29 cellular contexts compared by ENCODE assay signal in genomic region chr15:99082798-99083197, GRCh38.
"Had no signal": no experiment of that assay in that cellular context is flagged by ENCODE, and none has a peak within 500 bp of the region (broad histone marks: within the 10 kb centered on the region; RNA-seq: fewer than 3 reads in every experiment).

No MANE protein-coding gene starts in this region.

- H3K4me3 Mint-ChIP-seq: dendritic cell treated with granulocyte-macrophage colony-stimulating factor and Interleukin-4, amounts not matched to agents 40 ng/mL and 50 ng/mL, for 4 days; effector memory CD8-positive, alpha-beta T cell; endodermal cell had no signal

- H3K9me3 ChIP-seq: colonic mucosa, esophagus squamous epithelium, gastrocnemius medialis had no signal

- H3K4me1 ChIP-seq: colonic mucosa, gastroesophageal sphincter, heart left ventricle, heart right ventricle had no signal

- DNase-seq: colonic mucosa; cortex of kidney; dermis blood vessel endothelial cell; dorsolateral prefrontal cortex; effector CD4-positive, alpha-beta T cell; effector CD8-positive, alpha-beta T cell; effector memory CD4-positive, alpha-beta T cell; effector memory CD8-positive, alpha-beta T cell; endodermal cell; erythroblast; esophagus squamous epithelium; foreskin fibroblast; foreskin keratinocyte; foreskin melanocyte; gastrocnemius medialis; glutamatergic neuron; head of caudate nucleus; heart left ventricle; heart right ventricle had no signal

- H3K9me3 Mint-ChIP-seq: dendritic cell treated with granulocyte-macrophage colony-stimulating factor and Interleukin-4, amounts not matched to agents 40 ng/mL and 50 ng/mL, for 4 days; effector memory CD8-positive, alpha-beta T cell had no signal

- FAIRE-seq: colon, endometrium, endothelial cell of umbilical vein, frontal cortex had no signal

- H3K27ac ChIP-seq: colonic mucosa, coronary artery, dorsolateral prefrontal cortex, epithelial cell of prostate, esophagus muscularis mucosa, esophagus squamous epithelium, foreskin keratinocyte, gastrocnemius medialis, gastroesophageal sphincter, heart left ventricle, heart right ventricle had no signal

- H3K27ac Mint-ChIP-seq: dendritic cell treated with granulocyte-macrophage colony-stimulating factor and Interleukin-4, amounts not matched to agents 40 ng/mL and 50 ng/mL, for 4 days; effector memory CD8-positive, alpha-beta T cell; endodermal cell had no signal

- H3K4me1 Mint-ChIP-seq: endodermal cell had no signal

- ATAC-seq: effector memory CD8-positive, alpha-beta T cell; esophagus mucosa; foreskin keratinocyte; gastrocnemius medialis; gastroesophageal sphincter; heart left ventricle; heart right ventricle had no signal

- H3K27me3 ChIP-seq: colonic mucosa, dorsolateral prefrontal cortex, esophagus muscularis mucosa, esophagus squamous epithelium, gastrocnemius medialis, gastroesophageal sphincter, heart left ventricle had no signal

- H3K4me3 ChIP-seq: colonic mucosa, coronary artery, dorsolateral prefrontal cortex, esophagus muscularis mucosa, esophagus squamous epithelium, gastrocnemius medialis, gastroesophageal sphincter, heart left ventricle, heart right ventricle had no signal

- H3K36me3 ChIP-seq: colonic mucosa, esophagus muscularis mucosa, esophagus squamous epithelium, gastrocnemius medialis, gastroesophageal sphincter, heart left ventricle, heart right ventricle had no signal
